24 cellular contexts compared by ENCODE assay signal in genomic region chr13:105328212-105328611, GRCh38.
DNase-seq lines count a peak whose midpoint lies in the region; ATAC-seq, FAIRE-seq and TF ChIP-seq lines count a peak whose summit lies in the region.
"Had no signal": no experiment of that assay in that cellular context is flagged by ENCODE, and none has a peak within 500 bp of the region (broad histone marks: within the 10 kb centered on the region; RNA-seq: fewer than 3 reads in every experiment).

No MANE protein-coding gene starts in this region.

- H3K27me3 Mint-ChIP-seq in immature natural killer cell (ENCODE audit: low read depth in 3 of 3) = peaks cover 0 to 3% (median 2%) of the 10 kb centered on the region in 3 donors
- H3K27me3 Mint-ChIP-seq: CD4-positive, alpha-beta T cell; CD8-positive, alpha-beta memory T cell had no signal

- intact Hi-C loops in HepG2 (cut with micrococcal nuclease; ENCODE audit: unreplicated experiment) (no loop called here), right lobe of liver (cut with DNase I) (no loop called here), colonic mucosa (cut with DNase I) (no loop called here)

- H2AFZ ChIP-seq in HepG2 (ENCODE audit: low read length) = no peak overlapping the region
- peak overlapping the region; percentile 5 for H2AFZ ChIP-seq in neuron (ENCODE audit: low read depth, low read length)
- H2AFZ ChIP-seq: GM23338 had no signal

- H3K36me3 ChIP-seq in HepG2 (replicated peaks in 1 of 2; ENCODE audit: control insufficient read depth in 1 of 2, insufficient read depth in 2 of 2, low read length in 2 of 2) (no peaks in the 10 kb centered on the region), right lobe of liver (no peaks in the 10 kb centered on the region), neuron (ENCODE audit: insufficient read depth, low read length) (no peaks in the 10 kb centered on the region), colonic mucosa (no peaks in the 10 kb centered on the region)
- H3K36me3 ChIP-seq: BE2C; BLaER1 treated with 17β-estradiol and CSF1 and Interleukin-3, amounts not matched to agents 10 nM and 100 nM had no signal

- TF ChIP-seq CTCF in HepG2 (CRISPR knock-in tag; IDR thresholded peaks at IDR 0.05) (no peak), right lobe of liver (IDR thresholded peaks at IDR 0.05) (no peak), colonic mucosa (IDR thresholded peaks at IDR 0.05) (no peak)

- no peak for TF ChIP-seq EP300 in HepG2 (IDR thresholded peaks at IDR 0.05; ENCODE audit: low read depth in 2 of 2, low read length in 2 of 2)
- no peak for TF ChIP-seq EP300 in HepG2 (CRISPR knock-in tag; IDR thresholded peaks at IDR 0.05; ENCODE audit: borderline replicate concordance)

- no peaks in the 10 kb centered on the region for H3K79me2 ChIP-seq in HepG2 (ENCODE audit: insufficient read depth, low read length)

- H3K9me3 Mint-ChIP-seq in immature natural killer cell = peaks cover 0 to 6% (median 0%) of the 10 kb centered on the region in 6 donors
- H3K9me3 Mint-ChIP-seq: GM23338, H9 had no signal

- H3K9me3 ChIP-seq in HepG2 (ENCODE audit: low read length) (peaks cover 50% of the 10 kb centered on the region), right lobe of liver (no peaks in the 10 kb centered on the region), neuron (ENCODE audit: low read length) (no peaks in the 10 kb centered on the region), colonic mucosa (no peaks in the 10 kb centered on the region)

- peaks cover 0 to 2% (median 0%) of the 10 kb centered on the region in 3 donors for H3K36me3 Mint-ChIP-seq in immature natural killer cell
- H3K36me3 Mint-ChIP-seq: CD14-positive monocyte; CD8-positive, alpha-beta memory T cell had no signal

- peak overlapping the region in 4 of 5 donors; percentile 7 to 70 (median 34) for H3K4me3 Mint-ChIP-seq in immature natural killer cell
- H3K4me3 Mint-ChIP-seq: CD14-positive monocyte; CD4-positive, alpha-beta T cell; CD8-positive, alpha-beta memory T cell; GM23338; H9 had no signal

- peaks cover 23 to 37% of the 10 kb centered on the region in 2 donors for H3K4me1 Mint-ChIP-seq in immature natural killer cell
- H3K4me1 Mint-ChIP-seq: CD14-positive monocyte; CD8-positive, alpha-beta memory T cell; H9 had no signal

- TF ChIP-seq POLR2A in HepG2 (IDR thresholded peaks at IDR 0.05; ENCODE audit: insufficient read depth in 1 of 2, low read depth in 2 of 2, low read length in 2 of 2) = no peak
- TF ChIP-seq POLR2A in right lobe of liver (IDR thresholded peaks at IDR 0.05) = no peak

- H3K4me3 ChIP-seq in HepG2 (replicated peaks in 1 of 3; ENCODE audit: insufficient read depth in 1 of 3, low read depth in 2 of 3, low read length in 3 of 3) (no peak overlapping the region), right lobe of liver (no peak overlapping the region), neuron (ENCODE audit: low read length) (no peak overlapping the region), colonic mucosa (no peak overlapping the region)
- H3K4me3 ChIP-seq: BLaER1 treated with 17β-estradiol and CSF1 and Interleukin-3, amounts not matched to agents 10 nM and 100 nM; GM23338 had no signal

- no peaks in the 10 kb centered on the region for H3K4me1 ChIP-seq in HepG2 (ENCODE audit: insufficient read depth, low read length)
- no peaks in the 10 kb centered on the region for H3K4me1 ChIP-seq in right lobe of liver
- no peaks in the 10 kb centered on the region for H3K4me1 ChIP-seq in neuron (ENCODE audit: insufficient read depth, low read length)
- no peaks in the 10 kb centered on the region for H3K4me1 ChIP-seq in colonic mucosa
- H3K4me1 ChIP-seq: BLaER1 treated with 17β-estradiol and CSF1 and Interleukin-3, amounts not matched to agents 10 nM and 100 nM had no signal

- no peak for TF ChIP-seq RAD21 in HepG2 (CRISPR knock-in tag; IDR thresholded peaks at IDR 0.05)

- H3K9ac ChIP-seq in HepG2 (ENCODE audit: insufficient read depth, low read depth, low read length) (no peak overlapping the region), colonic mucosa (ENCODE audit: low read depth in 2 of 2, low read length in 2 of 2) (no peak overlapping the region)
- H3K9ac ChIP-seq: BLaER1 treated with 17β-estradiol and CSF1 and Interleukin-3, amounts not matched to agents 10 nM and 100 nM had no signal

- POLR2A ChIA-PET in HepG2 (lab: Yijun Ruan, JAX) = no interaction called here

- H3K27ac Mint-ChIP-seq in immature natural killer cell = peak overlapping the region in 5 of 6 donors; percentile 14 to 79 (median 47)
- H3K27ac Mint-ChIP-seq: CD14-positive monocyte; CD4-positive, alpha-beta T cell; CD8-positive, alpha-beta memory T cell; GM23338; H9 had no signal

- no peak overlapping the region for H3K27ac ChIP-seq in HepG2 (ENCODE audit: extremely low read length, insufficient read depth, low read length)
- H3K27ac ChIP-seq in right lobe of liver = no peak overlapping the region
- H3K27ac ChIP-seq in colonic mucosa = no peak overlapping the region
- H3K27ac ChIP-seq: 22Rv1; BLaER1 treated with 17β-estradiol and CSF1 and Interleukin-3, amounts not matched to agents 10 nM and 100 nM had no signal

- DNase-seq in HepG2 (ENCODE audit: low spot score) (no peak), right lobe of liver (no peak), immature natural killer cell (peak in 1 of 3 donors; percentile 9), glomerular visceral epithelial cell (ENCODE audit: extremely low spot score) (no peak), colonic mucosa (no peak)
- DNase-seq: ACHN; AML-193; BE2C; CD4-positive, alpha-beta T cell; CD8-positive, alpha-beta memory T cell; DMS 273 treated with DMSO at 0.1 percent for 48 hours; DMS79; GDM1; H9 had no signal

- in situ Hi-C loops in HepG2 (cut with HindIII; ENCODE audit: extremely low pct_ligation_motif_present, low pct_unique_long_range_greater_than_20kb) = no loop called here

- ATAC-seq in HepG2 = no peak
- no peak for ATAC-seq in right lobe of liver
- ATAC-seq: GM23338, HCT116 had no signal

- no TSS peak for BruUV-seq in HepG2 (replicated peaks; lab: Mats Ljungman, UMichigan)

- 14% methylated on average over 4 of the region's 4 CpGs for WGBS in HepG2 (ENCODE audit: low lambda C conversion rate)
- 25% methylated on average over 4 of the region's 4 CpGs for WGBS in right lobe of liver (ENCODE audit: insufficient coverage, low coverage, low lambda C conversion rate, missing lambda C conversion rate)

- no peak overlapping the region for H3K4me2 ChIP-seq in HepG2 (ENCODE audit: low read depth, low read length)
- H3K4me2 ChIP-seq: BLaER1 treated with 17β-estradiol and CSF1 and Interleukin-3, amounts not matched to agents 10 nM and 100 nM; GM23338 had no signal

- H3K27me3 ChIP-seq in HepG2 (ENCODE audit: control insufficient read depth in 1 of 2, insufficient read depth in 2 of 2, low read length in 2 of 2) = no peaks in the 10 kb centered on the region
- no peaks in the 10 kb centered on the region for H3K27me3 ChIP-seq in right lobe of liver
- H3K27me3 ChIP-seq in neuron (ENCODE audit: insufficient read depth, low read length) = no peaks in the 10 kb centered on the region
- H3K27me3 ChIP-seq in colonic mucosa = no peaks in the 10 kb centered on the region
- H3K27me3 ChIP-seq: BE2C; BLaER1 treated with 17β-estradiol and CSF1 and Interleukin-3, amounts not matched to agents 10 nM and 100 nM had no signal

- FAIRE-seq in HepG2 (lab: Jason Lieb, UNC) = no peak
- FAIRE-seq: A204.1, D721Med, GM12891, GM18507 had no signal

- no peaks in the 10 kb centered on the region for H4K20me1 ChIP-seq in HepG2 (ENCODE audit: insufficient read depth, low read length)
- H4K20me1 ChIP-seq: BLaER1 treated with 17β-estradiol and CSF1 and Interleukin-3, amounts not matched to agents 10 nM and 100 nM had no signal

- CTCF ChIA-PET in HepG2 (lab: Yijun Ruan, JAX; ENCODE audit: low intra/inter-chr PET ratio, low total read pairs) = no interaction called here

TF ChIP-seq in HepG2, 621 proteins besides CTCF, POLR2A, EP300 and RAD21 (continues in another document):
- TF ChIP-seq THAP8 (CRISPR knock-in tag; IDR thresholded peaks at IDR 0.05; ENCODE audit: borderline replicate concordance) (no peak), CSRNP1 (CRISPR knock-in tag; IDR thresholded peaks at IDR 0.05) (no peak), ZNF546 (CRISPR knock-in tag; conservative IDR thresholded peaks at IDR 0.05) (no peak), RAD51 (IDR thresholded peaks at IDR 0.05; ENCODE audit: borderline replicate concordance) (peak; percentile 73; the same call in 1 of the 2 replicates)
- TF ChIP-seq, protein P1, sequence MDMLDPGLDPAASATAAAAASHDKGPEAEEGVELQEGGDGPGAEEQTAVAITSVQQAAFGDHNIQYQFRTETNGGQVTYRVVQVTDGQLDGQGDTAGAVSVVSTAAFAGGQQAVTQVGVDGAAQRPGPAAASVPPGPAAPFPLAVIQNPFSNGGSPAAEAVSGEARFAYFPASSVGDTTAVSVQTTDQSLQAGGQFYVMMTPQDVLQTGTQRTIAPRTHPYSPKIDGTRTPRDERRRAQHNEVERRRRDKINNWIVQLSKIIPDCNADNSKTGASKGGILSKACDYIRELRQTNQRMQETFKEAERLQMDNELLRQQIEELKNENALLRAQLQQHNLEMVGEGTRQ (IDR thresholded peaks at IDR 0.05; ENCODE audit: low read depth, low read length) = peak; percentile 63
- TF ChIP-seq, protein P1 (CRISPR knock-in tag; IDR thresholded peaks at IDR 0.05; ENCODE audit: borderline replicate concordance) = no peak
